In genomic region chr1:43531906-43532584, GRCh38 we compare ENCODE assay signal across 2 cellular contexts.
A peak's percentile ranks its signal among the peaks of the same experiment; 100 is the strongest.
TF ChIP-seq lines count a peak whose summit lies in the region.

No MANE protein-coding gene starts in this region.

TF ChIP-seq in GM12878, 131 proteins besides CTCF, POLR2A, EP300 and RAD21:
- TF ChIP-seq RBBP5 (conservative IDR thresholded peaks at IDR 0.05): no peak
- no peak for TF ChIP-seq ATF3 (IDR thresholded peaks at IDR 0.05; ENCODE audit: borderline replicate concordance, extremely low read depth, low read depth, low read length)
- no peak for TF ChIP-seq CREB1 (IDR thresholded peaks at IDR 0.05; ENCODE audit: low read depth)

TF ChIP-seq in HepG2, 621 proteins besides CTCF, POLR2A, EP300 and RAD21 (continues in another document):
- TF ChIP-seq MED1 (CRISPR knock-in tag; IDR thresholded peaks at IDR 0.05): 0 out of 2 replicates have a peak, but pooled peaks have one; percentile 1
- no peak for TF ChIP-seq ZC3H13 (CRISPR knock-in tag; IDR thresholded peaks at IDR 0.05)
- TF ChIP-seq FUBP1 (CRISPR knock-in tag; IDR thresholded peaks at IDR 0.05; ENCODE audit: borderline replicate concordance): no peak
- TF ChIP-seq RARA (CRISPR knock-in tag; IDR thresholded peaks at IDR 0.05): no peak
- TF ChIP-seq, protein P1, sequence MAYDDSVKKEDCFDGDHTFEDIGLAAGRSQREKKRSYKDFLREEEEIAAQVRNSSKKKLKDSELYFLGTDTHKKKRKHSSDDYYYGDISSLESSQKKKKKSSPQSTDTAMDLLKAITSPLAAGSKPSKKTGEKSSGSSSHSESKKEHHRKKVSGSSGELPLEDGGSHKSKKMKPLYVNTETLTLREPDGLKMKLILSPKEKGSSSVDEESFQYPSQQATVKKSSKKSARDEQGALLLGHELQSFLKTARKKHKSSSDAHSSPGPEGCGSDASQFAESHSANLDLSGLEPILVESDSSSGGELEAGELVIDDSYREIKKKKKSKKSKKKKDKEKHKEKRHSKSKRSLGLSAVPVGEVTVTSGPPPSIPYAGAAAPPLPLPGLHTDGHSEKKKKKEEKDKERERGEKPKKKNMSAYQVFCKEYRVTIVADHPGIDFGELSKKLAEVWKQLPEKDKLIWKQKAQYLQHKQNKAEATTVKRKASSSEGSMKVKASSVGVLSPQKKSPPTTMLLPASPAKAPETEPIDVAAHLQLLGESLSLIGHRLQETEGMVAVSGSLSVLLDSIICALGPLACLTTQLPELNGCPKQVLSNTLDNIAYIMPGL (CRISPR knock-in tag; IDR thresholded peaks at IDR 0.05; ENCODE audit: borderline replicate concordance in 1 of 2, low read depth in 1 of 2): peak in 1 of 2 experiments; percentile 13; a peak in 1 of 4 replicates
- TF ChIP-seq ZNF724P (CRISPR knock-in tag; IDR thresholded peaks at IDR 0.05; ENCODE audit: borderline replicate concordance): no peak
- TF ChIP-seq ZNF407 (CRISPR knock-in tag; IDR thresholded peaks at IDR 0.05; ENCODE audit: not compliant biosample characterization): no peak
- no peak for TF ChIP-seq KDM5B (CRISPR knock-in tag; IDR thresholded peaks at IDR 0.05; ENCODE audit: borderline replicate concordance)
- TF ChIP-seq SIN3A (IDR thresholded peaks at IDR 0.05; ENCODE audit: borderline replicate concordance, low read depth, low read length): 0 out of 2 replicates have a peak, but pooled peaks have one; percentile 3
- TF ChIP-seq CC2D1A (CRISPR knock-in tag; IDR thresholded peaks at IDR 0.05): no peak
- TF ChIP-seq, protein P2, sequence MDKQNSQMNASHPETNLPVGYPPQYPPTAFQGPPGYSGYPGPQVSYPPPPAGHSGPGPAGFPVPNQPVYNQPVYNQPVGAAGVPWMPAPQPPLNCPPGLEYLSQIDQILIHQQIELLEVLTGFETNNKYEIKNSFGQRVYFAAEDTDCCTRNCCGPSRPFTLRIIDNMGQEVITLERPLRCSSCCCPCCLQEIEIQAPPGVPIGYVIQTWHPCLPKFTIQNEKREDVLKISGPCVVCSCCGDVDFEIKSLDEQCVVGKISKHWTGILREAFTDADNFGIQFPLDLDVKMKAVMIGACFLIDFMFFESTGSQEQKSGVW (CRISPR knock-in tag; IDR thresholded peaks at IDR 0.05; ENCODE audit: borderline replicate concordance): no peak
- no peak for TF ChIP-seq RELA (CRISPR knock-in tag; IDR thresholded peaks at IDR 0.05)
- TF ChIP-seq ZNF292 (CRISPR knock-in tag; IDR thresholded peaks at IDR 0.05; ENCODE audit: borderline replicate concordance, low read depth): no peak
- no peak for TF ChIP-seq ZNF788 (CRISPR knock-in tag; IDR thresholded peaks at IDR 0.05; ENCODE audit: borderline replicate concordance)
- TF ChIP-seq ZNF329 (CRISPR knock-in tag; IDR thresholded peaks at IDR 0.05; ENCODE audit: low read depth): no peak
- TF ChIP-seq ADNP (CRISPR knock-in tag; IDR thresholded peaks at IDR 0.05): no peak
- TF ChIP-seq MIER2 (CRISPR knock-in tag; IDR thresholded peaks at IDR 0.05): no peak
- TF ChIP-seq TP53 (CRISPR knock-in tag; conservative IDR thresholded peaks at IDR 0.05): no peak
- no peak for TF ChIP-seq HIVEP1 (CRISPR knock-in tag; IDR thresholded peaks at IDR 0.05)
- TF ChIP-seq, protein P3, sequence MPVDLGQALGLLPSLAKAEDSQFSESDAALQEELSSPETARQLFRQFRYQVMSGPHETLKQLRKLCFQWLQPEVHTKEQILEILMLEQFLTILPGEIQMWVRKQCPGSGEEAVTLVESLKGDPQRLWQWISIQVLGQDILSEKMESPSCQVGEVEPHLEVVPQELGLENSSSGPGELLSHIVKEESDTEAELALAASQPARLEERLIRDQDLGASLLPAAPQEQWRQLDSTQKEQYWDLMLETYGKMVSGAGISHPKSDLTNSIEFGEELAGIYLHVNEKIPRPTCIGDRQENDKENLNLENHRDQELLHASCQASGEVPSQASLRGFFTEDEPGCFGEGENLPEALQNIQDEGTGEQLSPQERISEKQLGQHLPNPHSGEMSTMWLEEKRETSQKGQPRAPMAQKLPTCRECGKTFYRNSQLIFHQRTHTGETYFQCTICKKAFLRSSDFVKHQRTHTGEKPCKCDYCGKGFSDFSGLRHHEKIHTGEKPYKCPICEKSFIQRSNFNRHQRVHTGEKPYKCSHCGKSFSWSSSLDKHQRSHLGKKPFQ (CRISPR knock-in tag; IDR thresholded peaks at IDR 0.05; ENCODE audit: insufficient replicate concordance): no peak
- TF ChIP-seq ATF3 (CRISPR knock-in tag; IDR thresholded peaks at IDR 0.05): no peak
- no peak for TF ChIP-seq UBTF (CRISPR knock-in tag; IDR thresholded peaks at IDR 0.05)
- TF ChIP-seq ZNF34 (CRISPR knock-in tag; IDR thresholded peaks at IDR 0.05; ENCODE audit: borderline replicate concordance): no peak
- TF ChIP-seq, protein P4, sequence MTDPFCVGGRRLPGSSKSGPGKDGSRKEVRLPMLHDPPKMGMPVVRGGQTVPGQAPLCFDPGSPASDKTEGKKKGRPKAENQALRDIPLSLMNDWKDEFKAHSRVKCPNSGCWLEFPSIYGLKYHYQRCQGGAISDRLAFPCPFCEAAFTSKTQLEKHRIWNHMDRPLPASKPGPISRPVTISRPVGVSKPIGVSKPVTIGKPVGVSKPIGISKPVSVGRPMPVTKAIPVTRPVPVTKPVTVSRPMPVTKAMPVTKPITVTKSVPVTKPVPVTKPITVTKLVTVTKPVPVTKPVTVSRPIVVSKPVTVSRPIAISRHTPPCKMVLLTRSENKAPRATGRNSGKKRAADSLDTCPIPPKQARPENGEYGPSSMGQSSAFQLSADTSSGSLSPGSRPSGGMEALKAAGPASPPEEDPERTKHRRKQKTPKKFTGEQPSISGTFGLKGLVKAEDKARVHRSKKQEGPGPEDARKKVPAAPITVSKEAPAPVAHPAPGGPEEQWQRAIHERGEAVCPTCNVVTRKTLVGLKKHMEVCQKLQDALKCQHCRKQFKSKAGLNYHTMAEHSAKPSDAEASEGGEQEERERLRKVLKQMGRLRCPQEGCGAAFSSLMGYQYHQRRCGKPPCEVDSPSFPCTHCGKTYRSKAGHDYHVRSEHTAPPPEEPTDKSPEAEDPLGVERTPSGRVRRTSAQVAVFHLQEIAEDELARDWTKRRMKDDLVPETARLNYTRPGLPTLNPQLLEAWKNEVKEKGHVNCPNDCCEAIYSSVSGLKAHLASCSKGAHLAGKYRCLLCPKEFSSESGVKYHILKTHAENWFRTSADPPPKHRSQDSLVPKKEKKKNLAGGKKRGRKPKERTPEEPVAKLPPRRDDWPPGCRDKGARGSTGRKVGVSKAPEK (CRISPR knock-in tag; IDR thresholded peaks at IDR 0.05; ENCODE audit: borderline replicate concordance): no peak
- no peak for TF ChIP-seq HOXA3 (CRISPR knock-in tag; IDR thresholded peaks at IDR 0.05)
- TF ChIP-seq ZNF891 (CRISPR knock-in tag; IDR thresholded peaks at IDR 0.05): 0 out of 2 replicates have a peak, but pooled peaks have one; percentile 59
- TF ChIP-seq, protein P5, sequence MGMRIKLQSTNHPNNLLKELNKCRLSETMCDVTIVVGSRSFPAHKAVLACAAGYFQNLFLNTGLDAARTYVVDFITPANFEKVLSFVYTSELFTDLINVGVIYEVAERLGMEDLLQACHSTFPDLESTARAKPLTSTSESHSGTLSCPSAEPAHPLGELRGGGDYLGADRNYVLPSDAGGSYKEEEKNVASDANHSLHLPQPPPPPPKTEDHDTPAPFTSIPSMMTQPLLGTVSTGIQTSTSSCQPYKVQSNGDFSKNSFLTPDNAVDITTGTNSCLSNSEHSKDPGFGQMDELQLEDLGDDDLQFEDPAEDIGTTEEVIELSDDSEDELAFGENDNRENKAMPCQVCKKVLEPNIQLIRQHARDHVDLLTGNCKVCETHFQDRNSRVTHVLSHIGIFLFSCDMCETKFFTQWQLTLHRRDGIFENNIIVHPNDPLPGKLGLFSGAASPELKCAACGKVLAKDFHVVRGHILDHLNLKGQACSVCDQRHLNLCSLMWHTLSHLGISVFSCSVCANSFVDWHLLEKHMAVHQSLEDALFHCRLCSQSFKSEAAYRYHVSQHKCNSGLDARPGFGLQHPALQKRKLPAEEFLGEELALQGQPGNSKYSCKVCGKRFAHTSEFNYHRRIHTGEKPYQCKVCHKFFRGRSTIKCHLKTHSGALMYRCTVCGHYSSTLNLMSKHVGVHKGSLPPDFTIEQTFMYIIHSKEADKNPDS (CRISPR knock-in tag; IDR thresholded peaks at IDR 0.05): no peak
- no peak for TF ChIP-seq PBX2 (CRISPR knock-in tag; IDR thresholded peaks at IDR 0.05)
- TF ChIP-seq NFRKB (IDR thresholded peaks at IDR 0.05): no peak
- TF ChIP-seq NFKBIZ (CRISPR knock-in tag; IDR thresholded peaks at IDR 0.05): no peak
- TF ChIP-seq ZSCAN25 (CRISPR knock-in tag; IDR thresholded peaks at IDR 0.05): no peak
